18 cellular contexts compared by ENCODE assay signal in the genomic region with DNA sequence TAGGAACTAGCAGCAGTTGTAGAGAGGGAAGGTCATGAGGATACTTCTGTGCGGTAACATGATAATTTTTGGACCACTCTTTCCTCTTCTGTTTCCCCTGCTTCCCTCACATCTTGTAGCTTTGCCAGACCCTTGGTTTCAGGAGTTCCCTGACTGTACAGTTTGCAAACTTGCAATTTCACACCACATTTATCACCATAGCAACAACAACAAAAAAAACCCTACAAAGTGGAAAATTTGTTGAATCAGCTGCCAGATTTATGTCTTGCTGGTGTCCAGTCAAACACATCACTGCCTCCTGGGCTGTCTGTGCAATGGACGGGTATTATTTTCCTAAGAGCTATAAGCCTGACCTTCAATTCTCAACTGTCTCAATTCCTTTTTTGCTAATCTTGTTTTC.
A peak's percentile ranks its signal among the peaks of the same experiment; 100 is the strongest.
DNase-seq lines count a peak whose midpoint lies in the region; ATAC-seq lines count a peak whose summit lies in the region.
"Had no signal": no experiment of that assay in that cellular context is flagged by ENCODE, and none has a peak within 500 bp of the region (broad histone marks: within the 10 kb centered on the region; RNA-seq: fewer than 3 reads in every experiment).

No MANE protein-coding gene starts in this region.

- DNase-seq in HT1080 (ENCODE audit: low read depth) (peak; percentile 1), NCI-H2081 treated with DMSO at 0.1 percent for 48 hours (lab: John Stamatoyannopoulos, UW) (peak; percentile 69), RPMI8226 (peak; percentile 39), left kidney (ENCODE audit: low read depth, low spot score) (peak; percentile 68), cortex of kidney (lab: John Stamatoyannopoulos, UW) (no peak), NCI-H510A (lab: John Stamatoyannopoulos, UW) (no peak)
- DNase-seq in activated effector memory CD4-positive, alpha-beta T cell treated with anti-CD3 and anti-CD28 coated beads, Interleukin-2, amount 50 U/mL, for 16 hours, result no peak
- DNase-seq: GF-D8, H9, MV-4-11, NCI-H1436 treated with DMSO at 0.1 percent for 48 hours, NCI-H2029 treated with DMSO at 0.1 percent for 48 hours, SW 1271, T-helper 2 cell had no signal

- no peak for ATAC-seq in HG03439 (IDR thresholded peaks at IDR 0.05; ENCODE audit: unreplicated experiment)
- ATAC-seq: K562, Panc1, Right ventricle myocardium inferior had no signal

Comparison
In these comparisons a context has a peak if more than half of its experiments do, and no peak if none do; other contexts are left out.
1. DNase-seq: peak in HT1080 (single experiment), NCI-H2081 treated with DMSO at 0.1 percent for 48 hours (single experiment), RPMI8226 (single experiment) and left kidney (single experiment); none in activated effector memory CD4-positive, alpha-beta T cell treated with anti-CD3 and anti-CD28 coated beads, Interleukin-2, amount 50 U/mL, for 16 hours (single experiment), cortex of kidney (single experiment) and NCI-H510A (single experiment).